ENCODE assay signal across 14 cellular contexts in genomic region chr2:241011751-241012510, GRCh38. TPM values are rescaled to one million over a fixed set of nuclear protein-coding genes. Genes with fewer than 3 reads are reported as not detected.
DNase-seq lines count a peak whose midpoint lies in the region; ATAC-seq and TF ChIP-seq lines count a peak whose summit lies in the region.
"Had no signal": no experiment of that assay in that cellular context is flagged by ENCODE, and none has a peak within 500 bp of the region (broad histone marks: within the 10 kb centered on the region; RNA-seq: fewer than 3 reads in every experiment).

No MANE protein-coding gene starts in this region.

- no peaks in the 10 kb centered on the region for H3K27me3 Mint-ChIP-seq in CD4-positive, alpha-beta T cell
- H3K27me3 Mint-ChIP-seq in osteocyte (ENCODE audit: unreplicated experiment), result peaks cover 40% of the 10 kb centered on the region

- peak; percentile 20 for ATAC-seq in CD4-positive, alpha-beta T cell (ENCODE audit: poor library complexity)
- ATAC-seq in mucosa of descending colon, result no peak
- ATAC-seq in GM18502 (IDR thresholded peaks at IDR 0.05; ENCODE audit: poor library complexity, unreplicated experiment), result no peak
- ATAC-seq: activated T-helper 17 cell treated with anti-CD3 and anti-CD28 coated beads, Interleukin-2, amount 50 U/mL, for 72 hours had no signal

- no peaks in the 10 kb centered on the region for H3K36me3 Mint-ChIP-seq in CD4-positive, alpha-beta T cell (ENCODE audit: low read depth)
- peaks cover 3% of the 10 kb centered on the region for H3K36me3 Mint-ChIP-seq in osteocyte (ENCODE audit: unreplicated experiment)
- H3K36me3 Mint-ChIP-seq: CD14-positive monocyte, mesothelial cell of epicardium had no signal

- H3K4me3 ChIP-seq in NT2/D1 (ENCODE audit: insufficient read length, low read depth), result no peak overlapping the region
- no peak overlapping the region for H3K4me3 ChIP-seq in esophagus muscularis mucosa
- no peak overlapping the region for H3K4me3 ChIP-seq in mucosa of descending colon
- H3K4me3 ChIP-seq: SJCRH30 had no signal

- DNase-seq in CD4-positive, alpha-beta T cell, result peak in 2 of 10 experiments; percentile 32 to 37
- no peak for DNase-seq in NT2/D1 (ENCODE audit: low read depth, low spot score)
- DNase-seq in esophagus muscularis mucosa (ENCODE audit: extremely low spot score), result peak; percentile 70
- peak; percentile 83 for DNase-seq in osteocyte (ENCODE audit: extremely low spot score, unreplicated experiment)
- no peak for DNase-seq in mucosa of descending colon
- no peak for DNase-seq in AG08395 (ENCODE audit: low spot score)
- DNase-seq in midbrain (lab: John Stamatoyannopoulos, UW), result no peak
- DNase-seq: NK-92 treated with Interleukin-12 subunit alpha and Interleukin-12 subunit beta, amount 100 ng/mL, for 24 hours; SJCRH30; WERI-Rb-1 had no signal

- POLR2A ChIA-PET in CD4-positive, alpha-beta T cell (lab: Charles Lee), result interaction anchor here (1.0 kb wide), 1 partner anchor 84 kb away, joined by 3 read pairs; no protein-coding TSS in a partner anchor

- H3K9ac ChIP-seq in NT2/D1 (ENCODE audit: insufficient read length, low read depth), result peak overlapping the region; percentile 45

- intact Hi-C loops in CD4-positive, alpha-beta T cell (cut with DNase I, micrococcal nuclease), result loop anchor here in 1 of 2 experiments (10.0 kb wide), 2 partner anchors 63 to 143 kb away; partner anchors contain the start of gene PPP1R7
- intact Hi-C loops in esophagus muscularis mucosa (cut with DNase I) (no loop called here), mucosa of descending colon (cut with DNase I, micrococcal nuclease) (no loop called here)

- WGBS in esophagus muscularis mucosa, result 69% methylated on average over 11 of the region's 29 CpGs

- H3K9me3 ChIP-seq in CD4-positive, alpha-beta T cell (ENCODE audit: control insufficient read depth, low read length), result no peaks in the 10 kb centered on the region
- no peaks in the 10 kb centered on the region for H3K9me3 ChIP-seq in NT2/D1 (ENCODE audit: insufficient read depth, low read length)
- no peaks in the 10 kb centered on the region for H3K9me3 ChIP-seq in esophagus muscularis mucosa
- no peaks in the 10 kb centered on the region for H3K9me3 ChIP-seq in mucosa of descending colon
- H3K9me3 ChIP-seq: SJCRH30 had no signal

- TF ChIP-seq CTCF in CD4-positive, alpha-beta T cell (IDR thresholded peaks at IDR 0.05), result no peak
- no peak for TF ChIP-seq CTCF in esophagus muscularis mucosa (IDR thresholded peaks at IDR 0.05)
- no peak for TF ChIP-seq CTCF in osteocyte (IDR thresholded peaks at IDR 0.05)
- no peak for TF ChIP-seq CTCF in mucosa of descending colon (IDR thresholded peaks at IDR 0.05)

- H3K4me1 Mint-ChIP-seq in CD4-positive, alpha-beta T cell (ENCODE audit: low read depth), result peaks cover 33% of the 10 kb centered on the region
- H3K4me1 Mint-ChIP-seq in osteocyte (ENCODE audit: unreplicated experiment), result peaks cover 21% of the 10 kb centered on the region

- H3K27me3 ChIP-seq in CD4-positive, alpha-beta T cell (ENCODE audit: control insufficient read depth, insufficient read depth, low read length), result no peaks in the 10 kb centered on the region
- peaks cover 32% of the 10 kb centered on the region for H3K27me3 ChIP-seq in NT2/D1 (ENCODE audit: insufficient read depth, insufficient read length)
- no peaks in the 10 kb centered on the region for H3K27me3 ChIP-seq in esophagus muscularis mucosa
- H3K27me3 ChIP-seq: SJCRH30 had no signal

- H3K4me3 Mint-ChIP-seq in CD4-positive, alpha-beta T cell, result no peak overlapping the region
- no peak overlapping the region for H3K4me3 Mint-ChIP-seq in osteocyte (ENCODE audit: unreplicated experiment)
- H3K4me3 Mint-ChIP-seq: activated T-helper 17 cell treated with anti-CD3 and anti-CD28 coated beads, Interleukin-2, amount 50 U/mL, for 72 hours; CD14-positive monocyte; mesothelial cell of epicardium had no signal

- no peak overlapping the region for H3K27ac ChIP-seq in CD4-positive, alpha-beta T cell (ENCODE audit: low read depth, low read length)
- no peak overlapping the region for H3K27ac ChIP-seq in esophagus muscularis mucosa (replicated peaks in 1 of 4)
- H3K27ac ChIP-seq: SJCRH30, WERI-Rb-1 had no signal

- TF ChIP-seq POLR2A in esophagus muscularis mucosa (IDR thresholded peaks at IDR 0.05; ENCODE audit: low read depth), result no peak

- H3K27ac Mint-ChIP-seq in CD4-positive, alpha-beta T cell, result peak overlapping the region; percentile 66
- no peak overlapping the region for H3K27ac Mint-ChIP-seq in osteocyte (ENCODE audit: unreplicated experiment)
- H3K27ac Mint-ChIP-seq: activated T-helper 17 cell treated with anti-CD3 and anti-CD28 coated beads, Interleukin-2, amount 50 U/mL, for 72 hours; CD14-positive monocyte; mesothelial cell of epicardium had no signal

- H3K36me3 ChIP-seq in NT2/D1 (ENCODE audit: insufficient read depth, insufficient read length, low read length), result no peaks in the 10 kb centered on the region
- H3K36me3 ChIP-seq in esophagus muscularis mucosa, result peaks cover 0 to 3% (median 0%) of the 10 kb centered on the region in 4 donors
- no peaks in the 10 kb centered on the region for H3K36me3 ChIP-seq in mucosa of descending colon (ENCODE audit: low read depth)
- H3K36me3 ChIP-seq: WERI-Rb-1 had no signal

- H3K4me1 ChIP-seq in NT2/D1 (ENCODE audit: insufficient read depth, insufficient read length), result peaks cover 34% of the 10 kb centered on the region
- peaks cover 14 to 25% (median 19%) of the 10 kb centered on the region in 4 donors for H3K4me1 ChIP-seq in esophagus muscularis mucosa
- H3K4me1 ChIP-seq in mucosa of descending colon (ENCODE audit: low read depth), result peaks cover 13% of the 10 kb centered on the region

- CTCF ChIA-PET in CD4-positive, alpha-beta T cell (lab: Charles Lee), result no interaction called here

- no peak for TF ChIP-seq EP300 in esophagus muscularis mucosa (IDR thresholded peaks at IDR 0.05)

- H3K9me3 Mint-ChIP-seq in CD4-positive, alpha-beta T cell, result no peaks in the 10 kb centered on the region
- no peaks in the 10 kb centered on the region for H3K9me3 Mint-ChIP-seq in osteocyte (ENCODE audit: unreplicated experiment)
- H3K9me3 Mint-ChIP-seq: activated T-helper 17 cell treated with anti-CD3 and anti-CD28 coated beads, Interleukin-2, amount 50 U/mL, for 72 hours; mesothelial cell of epicardium had no signal

RNA-seq across cellular contexts. Expression of gene SNED1, which starts 13.5 kb away (rescaled TPM):
- total RNA-seq in CD4-positive, alpha-beta T cell, result 10 to 100 TPM; 42.0 to 42.7 TPM
- total RNA-seq in esophagus muscularis mucosa, result 10 to 100 TPM in 2 of 4 donors, 1 to 10 TPM in 2; 7.3 to 14.1 (median 11.6) TPM
- 17.6 and 19.4 TPM in 2 replicates for total RNA-seq in osteocyte
- total RNA-seq in mucosa of descending colon, result 10 to 100 TPM in 2 of 3 donors, 1 to 10 TPM in 1; 7.0 to 16.3 (median 14.1) TPM

Comparison
In these comparisons a context has a peak if more than half of its experiments do, and no peak if none do; other contexts are left out.
1. DNase-seq: peak in esophagus muscularis mucosa (single experiment) and osteocyte (single experiment); none in NT2/D1 (single experiment), mucosa of descending colon (0 of 3), AG08395 (single experiment) and midbrain (single experiment).